ENCODE assay signal across 8 cellular contexts in the genomic region with DNA sequence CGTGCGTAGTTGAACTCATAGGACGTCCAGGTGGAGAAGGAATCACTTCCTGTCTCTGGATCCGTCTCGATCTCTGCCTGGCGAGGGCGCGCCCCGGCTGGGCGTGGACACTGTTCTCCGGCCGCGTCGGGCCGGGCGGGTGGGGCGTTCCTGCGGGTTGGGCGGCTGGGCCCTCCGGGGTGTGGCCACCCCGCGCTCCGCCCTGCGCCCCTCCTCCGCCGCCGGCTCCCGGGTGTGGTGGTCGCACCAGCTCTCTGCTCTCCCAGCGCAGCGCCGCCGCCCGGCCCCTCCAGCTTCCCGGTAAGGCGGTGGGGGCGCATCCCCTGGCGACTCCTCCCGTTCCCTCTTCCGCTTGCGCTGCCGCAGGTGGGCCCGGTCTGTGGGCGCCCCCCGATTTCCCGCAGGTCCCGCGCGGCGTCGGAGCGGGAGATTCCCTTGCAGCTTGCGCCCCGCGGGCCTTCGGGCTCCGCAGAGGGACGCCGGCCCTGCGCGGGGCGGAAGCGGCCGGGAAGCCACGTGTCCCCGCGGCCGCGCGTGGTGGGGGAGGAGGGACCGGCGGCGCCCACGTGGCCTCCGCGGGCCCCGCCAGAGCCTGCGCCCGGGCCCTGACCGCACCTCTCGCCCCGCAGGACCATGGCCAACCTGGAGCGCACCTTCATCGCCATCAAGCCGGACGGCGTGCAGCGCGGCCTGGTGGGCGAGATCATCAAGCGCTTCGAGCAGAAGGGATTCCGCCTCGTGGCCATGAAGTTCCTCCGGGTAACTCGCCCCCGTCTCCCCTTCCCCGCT.
DNase-seq lines count a peak whose midpoint lies in the region; ATAC-seq and TF ChIP-seq lines count a peak whose summit lies in the region.

A gene (plus strand): TSS at position 214 of the 789 bp plus-strand sequence. CDS start 420 bp downstream, at position 634.

- ATAC-seq in GM18520 (IDR thresholded peaks at IDR 0.05; ENCODE audit: unreplicated experiment) (peak; percentile 72), HG03060 (IDR thresholded peaks at IDR 0.05; ENCODE audit: low read depth, unreplicated experiment) (peak; percentile 49)

- DNase-seq in AG04449 (ENCODE audit: low read depth, low spot score) (no peak), NCI-H2227 treated with DMSO at 0.1 percent for 48 hours (lab: John Stamatoyannopoulos, UW) (peak; percentile 88), kidney tubule cell (ENCODE audit: low spot score) (peak; percentile 93)
- DNase-seq in activated CD4-positive, alpha-beta T cell treated with anti-CD3 and anti-CD28 coated beads for 1 hour = peak; percentile 40
- DNase-seq in stimulated activated CD4-positive, alpha-beta T cell treated with anti-CD3 and anti-CD28 coated beads, Interleukin-1b, Interleukin-23, amount 100 ng/mL, for 24 hours (ENCODE audit: low read depth in 4 of 4, low spot score in 1 of 4) = peak; percentile 37 to 70 (median 60)

- peak within 1 kb of the TSS; percentile 88 for H3K27ac ChIP-seq in cingulate gyrus (ENCODE audit: low read depth, low read length)

- TF ChIP-seq CTCF in AG04449 (IDR thresholded peaks at IDR 0.05; ENCODE audit: insufficient read depth, low read length, missing control alignments) = peak; percentile 23

- H3K4me3 ChIP-seq in AG04449 (ENCODE audit: low read depth, low read length) = peak within 1 kb of the TSS; percentile 82

- CTCF ChIA-PET in AG04449 (lab: Yijun Ruan, JAX) = interaction anchor here (0.6 to 2.1 kb wide), 5 partner anchors 10 to 167 kb away, joined by 3 to 8 read pairs (median 5); no protein-coding TSS in a partner anchor

- POLR2A ChIA-PET in AG04449 (lab: Yijun Ruan, JAX) = interaction anchor here (0.7 to 1.7 kb wide), 6 partner anchors 9 to 300 kb away, joined by 3 to 5 read pairs (median 4); a partner anchor contains a TSS
